ENCODE assay signal across 8 cellular contexts in genomic region chr1:165696625-165697100, GRCh38. TPM values are rescaled to one million over a fixed set of nuclear protein-coding genes. Genes with fewer than 3 reads are reported as not detected.
DNase-seq lines count a peak whose midpoint lies in the region; ATAC-seq lines count a peak whose summit lies in the region.

No MANE protein-coding gene starts in this region.

- H3K4me1 ChIP-seq in HAP-1 = peaks cover 18% of the 10 kb centered on the region

- no peaks in the 10 kb centered on the region; the same call in 1 of the 2 replicates for H3K27me3 ChIP-seq in HAP-1 (ENCODE audit: low read depth)

- no peak overlapping the region for H3K4me3 ChIP-seq in HAP-1
- H3K4me3 ChIP-seq in skeletal muscle cell (ENCODE audit: low read depth, low read length) = peak overlapping the region; percentile 87

- peaks cover 5% of the 10 kb centered on the region; the same call in 1 of the 2 replicates for H3K36me3 ChIP-seq in HAP-1 (replicated peaks)

- H3K27ac Mint-ChIP-seq in activated CD4-positive, alpha-beta memory T cell treated with anti-CD3 and anti-CD28 coated beads, Interleukin-2, amount 10 ng/mL, durations not matched to agents 7 days and 5 days = peak overlapping the region; percentile 36

- H3K4me1 Mint-ChIP-seq in activated CD4-positive, alpha-beta memory T cell treated with anti-CD3 and anti-CD28 coated beads, Interleukin-2, amount 10 ng/mL, durations not matched to agents 7 days and 5 days = peaks cover 43% of the 10 kb centered on the region

- no peaks in the 10 kb centered on the region for H3K9me3 ChIP-seq in HAP-1

- ATAC-seq in Right ventricle myocardium superior (ENCODE audit: poor library complexity) (peak; percentile 47), HG03354 (IDR thresholded peaks at IDR 0.05; ENCODE audit: poor library complexity, severe bottlenecking, unreplicated experiment) (no peak)

- H3K9me3 Mint-ChIP-seq in activated CD4-positive, alpha-beta memory T cell treated with anti-CD3 and anti-CD28 coated beads, Interleukin-2, amount 10 ng/mL, durations not matched to agents 7 days and 5 days = no peaks in the 10 kb centered on the region

- H3K36me3 Mint-ChIP-seq in activated CD4-positive, alpha-beta memory T cell treated with anti-CD3 and anti-CD28 coated beads, Interleukin-2, amount 10 ng/mL, durations not matched to agents 7 days and 5 days (ENCODE audit: low read depth) = peaks cover 46% of the 10 kb centered on the region

- no peaks in the 10 kb centered on the region for H3K27me3 Mint-ChIP-seq in activated CD4-positive, alpha-beta memory T cell treated with anti-CD3 and anti-CD28 coated beads, Interleukin-2, amount 10 ng/mL, durations not matched to agents 7 days and 5 days

- in situ Hi-C loops in HAP-1 (cut with MboI; ENCODE audit: low sequenced_read_pairs) = no loop called here

- DNase-seq in A172 (ENCODE audit: low spot score) = peak; percentile 41
- DNase-seq in HAP-1 (ENCODE audit: low spot score in 2 of 2) = peak; percentile 65 to 92
- no peak for DNase-seq in activated CD4-positive, alpha-beta memory T cell treated with anti-CD3 and anti-CD28 coated beads, Interleukin-2, amount 10 ng/mL, durations not matched to agents 7 days and 5 days
- DNase-seq in Right ventricle myocardium superior = no peak
- peak; percentile 85 for DNase-seq in skeletal muscle cell (ENCODE audit: low read depth)
- DNase-seq in ecto neural progenitor cell (ENCODE audit: low spot score) = no peak
- no peak for DNase-seq in stimulated activated CD4-positive, alpha-beta T cell treated with anti-CD3 and anti-CD28 coated beads, Interleukin-4, amount 100 ng/mL, for 1 hour

- peak overlapping the region; percentile 97 for H3K4me3 Mint-ChIP-seq in activated CD4-positive, alpha-beta memory T cell treated with anti-CD3 and anti-CD28 coated beads, Interleukin-2, amount 10 ng/mL, durations not matched to agents 7 days and 5 days

- CTCF ChIA-PET in activated CD4-positive, alpha-beta memory T cell treated with anti-CD3 and anti-CD28 coated beads, Interleukin-2, amount 10 ng/mL, durations not matched to agents 7 days and 5 days (lab: Charles Lee) = interaction anchor here (1.2 to 2.6 kb wide), 5 partner anchors 13 to 228 kb away, joined by 3 to 13 read pairs (median 7); no protein-coding TSS in a partner anchor

- intact Hi-C loops in Right ventricle myocardium superior (cut with DNase I) = no loop called here

- POLR2A ChIA-PET in activated CD4-positive, alpha-beta memory T cell treated with anti-CD3 and anti-CD28 coated beads, Interleukin-2, amount 10 ng/mL, durations not matched to agents 7 days and 5 days (lab: Charles Lee) = interaction anchor here (1.5 to 3.1 kb wide), 3 partner anchors 12 to 73 kb away, joined by 3 to 36 read pairs (median 30); partner anchors contain the start of gene TMCO1

RNA-seq across cellular contexts. Expression of gene ALDH9A1, which starts 1.7 kb away (rescaled TPM):
- total RNA-seq in A172 (2014; rRNA removed; shearing (Covaris generic)) = 89.2 and 96.5 TPM in 2 replicates
- 10 to 100 TPM; 46.9 to 54.4 TPM for total RNA-seq in activated CD4-positive, alpha-beta memory T cell treated with anti-CD3 and anti-CD28 coated beads, Interleukin-2, amount 10 ng/mL, durations not matched to agents 7 days and 5 days
- total RNA-seq in Right ventricle myocardium superior = 54.7 TPM

Comparison
In these comparisons a context has a peak if more than half of its experiments do, and no peak if none do; other contexts are left out.
1. DNase-seq: peak in A172 (single experiment), HAP-1 (2 of 2) and skeletal muscle cell (single experiment); none in activated CD4-positive, alpha-beta memory T cell treated with anti-CD3 and anti-CD28 coated beads, Interleukin-2, amount 10 ng/mL, durations not matched to agents 7 days and 5 days (single experiment), Right ventricle myocardium superior (single experiment), ecto neural progenitor cell (single experiment) and stimulated activated CD4-positive, alpha-beta T cell treated with anti-CD3 and anti-CD28 coated beads, Interleukin-4, amount 100 ng/mL, for 1 hour (single experiment).